Comparison of ENCODE assay signal across 1 cellular context in genomic region chr6:56401477-56402070, GRCh38.
TF ChIP-seq lines count a peak whose summit lies in the region.

No MANE protein-coding gene starts in this region.

TF ChIP-seq in HEK293, 187 proteins besides CTCF, POLR2A, EP300 and RAD21 (continued from another document):
- TF ChIP-seq TSHZ1 (tag by site-specific recombination; IDR thresholded peaks at IDR 0.05; ENCODE audit: borderline replicate concordance), result no peak
- peak; percentile 45; the same call in 1 of the 2 replicates for TF ChIP-seq ZNF549 (tag by site-specific recombination; IDR thresholded peaks at IDR 0.05)
- peak; percentile 82 for TF ChIP-seq SETDB1 (IDR thresholded peaks at IDR 0.05; ENCODE audit: insufficient read length, low read length)
- TF ChIP-seq ZNF558 (tag by site-specific recombination; IDR thresholded peaks at IDR 0.05), result 0 out of 2 replicates have a peak, but pooled peaks have one; percentile 18
- TF ChIP-seq ZNF521 (tag by site-specific recombination; IDR thresholded peaks at IDR 0.05), result no peak
- TF ChIP-seq TRIM28 (IDR thresholded peaks at IDR 0.05; ENCODE audit: borderline replicate concordance, low read length), result peak; percentile 95
- no peak for TF ChIP-seq ZNF394 (tag by site-specific recombination; IDR thresholded peaks at IDR 0.05; ENCODE audit: borderline replicate concordance)
